6 cellular contexts compared by ENCODE assay signal in the genomic region with DNA sequence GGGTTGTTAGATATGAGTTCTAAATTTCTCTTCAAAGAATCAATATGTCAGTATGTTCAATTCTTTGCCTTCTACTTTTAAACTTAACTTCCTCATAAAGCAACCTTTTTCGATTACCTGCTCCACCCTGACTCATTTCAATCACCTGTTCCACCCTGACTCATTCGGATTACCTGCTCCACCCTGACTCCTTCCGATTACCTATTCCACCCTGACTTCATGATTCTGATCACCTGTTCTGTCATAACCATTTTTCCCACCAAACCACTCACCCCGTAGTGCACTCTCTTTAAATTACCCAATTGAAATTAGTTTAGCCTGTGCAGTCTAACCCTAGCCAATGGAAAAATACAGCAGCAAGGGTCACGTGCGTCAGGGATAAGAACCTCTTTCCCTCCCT. TPM values are rescaled to one million over a fixed set of nuclear protein-coding genes. Genes with fewer than 3 reads are reported as not detected.
DNase-seq lines count a peak whose midpoint lies in the region; ATAC-seq and TF ChIP-seq lines count a peak whose summit lies in the region.
"Not testable (repeated sequence)": the region's sequence is repeated elsewhere in the genome, so short reads cannot be mapped to it uniquely, and the experiment has no call there.

No MANE protein-coding gene starts in this region.

- not testable (repeated sequence) for H3K4me1 Mint-ChIP-seq in Caco-2 (ENCODE audit: low read depth, unreplicated experiment)
- peaks cover 63 to 78% (median 77%) of the 10 kb centered on the region in 3 donors for H3K4me1 Mint-ChIP-seq in IgD-negative memory B cell
- peaks cover 81% of the 10 kb centered on the region for H3K4me1 Mint-ChIP-seq in stimulated activated memory B cell treated with anti-CD40 and anti-IgM and Interleukin-4, amounts not matched to agents 10 μg/mL and 1 μg/mL and 100 μg/mL, for 72 hours

- not testable (repeated sequence) for H3K36me3 Mint-ChIP-seq in Caco-2 (ENCODE audit: insufficient read depth, unreplicated experiment)
- peaks cover 13% of the 10 kb centered on the region for H3K36me3 Mint-ChIP-seq in IgD-negative memory B cell
- H3K36me3 Mint-ChIP-seq in stimulated activated memory B cell treated with anti-CD40 and anti-IgM and Interleukin-4, amounts not matched to agents 10 μg/mL and 1 μg/mL and 100 μg/mL, for 72 hours: peaks cover 36% of the 10 kb centered on the region

- H3K36me3 ChIP-seq in Caco-2 (ENCODE audit: control insufficient read depth, insufficient read depth, low read length); mucosa of descending colon (ENCODE audit: low read depth): not testable (repeated sequence)

- H3K9me3 Mint-ChIP-seq in Caco-2 (ENCODE audit: unreplicated experiment); IgD-negative memory B cell; stimulated activated memory B cell treated with anti-CD40 and anti-IgM and Interleukin-4, amounts not matched to agents 10 μg/mL and 1 μg/mL and 100 μg/mL, for 72 hours: not testable (repeated sequence)

- TF ChIP-seq CTCF in Caco-2 (IDR thresholded peaks at IDR 0.05; ENCODE audit: insufficient read depth in 1 of 2, low read depth in 1 of 2, low read length in 1 of 2, severe bottlenecking in 1 of 2, unreplicated experiment in 1 of 2); VCaP (conservative IDR thresholded peaks at IDR 0.05); epithelial cell of esophagus (IDR thresholded peaks at IDR 0.05; ENCODE audit: insufficient read depth, low read depth, low read length, missing control alignments); mucosa of descending colon (IDR thresholded peaks at IDR 0.05): not testable (repeated sequence)

- not testable (repeated sequence) for H3K4me3 ChIP-seq in Caco-2 (ENCODE audit: low read depth, low read length); epithelial cell of esophagus (ENCODE audit: low read length); mucosa of descending colon

- H3K27me3 ChIP-seq in Caco-2 (replicated peaks; ENCODE audit: control insufficient read depth, insufficient read depth, low read length): not testable (repeated sequence)

- intact Hi-C loops in Caco-2 (cut with micrococcal nuclease; ENCODE audit: unreplicated experiment); mucosa of descending colon (cut with DNase I, micrococcal nuclease): not testable (repeated sequence)

- not testable (repeated sequence) for H3K27me3 Mint-ChIP-seq in Caco-2 (ENCODE audit: insufficient read depth, unreplicated experiment); IgD-negative memory B cell; stimulated activated memory B cell treated with anti-CD40 and anti-IgM and Interleukin-4, amounts not matched to agents 10 μg/mL and 1 μg/mL and 100 μg/mL, for 72 hours

- POLR2A ChIA-PET in Caco-2 (lab: Charles Lee): not testable (repeated sequence)

- H3K27ac ChIP-seq in VCaP: peak overlapping the region; percentile 75

- CTCF ChIA-PET in Caco-2 (lab: Charles Lee): not testable (repeated sequence)

- H3K27ac Mint-ChIP-seq in Caco-2 (ENCODE audit: unreplicated experiment): peak overlapping the region; percentile 5
- peak overlapping the region; percentile 78 to 96 (median 90) for H3K27ac Mint-ChIP-seq in IgD-negative memory B cell
- H3K27ac Mint-ChIP-seq in stimulated activated memory B cell treated with anti-CD40 and anti-IgM and Interleukin-4, amounts not matched to agents 10 μg/mL and 1 μg/mL and 100 μg/mL, for 72 hours: peak overlapping the region; percentile 73

- not testable (repeated sequence) for DNase-seq in Caco-2, mucosa of descending colon
- peak; percentile 27 for DNase-seq in epithelial cell of esophagus (ENCODE audit: low read depth)

- BruUV-seq in Caco-2 (replicated peaks; lab: Mats Ljungman, UMichigan): not testable (repeated sequence)

- not testable (repeated sequence) for H3K4me1 ChIP-seq in Caco-2; mucosa of descending colon (ENCODE audit: low read depth)

- H3K9me3 ChIP-seq in Caco-2, mucosa of descending colon: not testable (repeated sequence)

- peak; percentile 64 for ATAC-seq in mucosa of descending colon
- ATAC-seq in stimulated activated memory B cell treated with anti-CD40 and anti-IgM and Interleukin-4, amounts not matched to agents 10 μg/mL and 1 μg/mL and 100 μg/mL, for 72 hours: not testable (repeated sequence)

- H3K4me3 Mint-ChIP-seq in Caco-2 (ENCODE audit: unreplicated experiment); stimulated activated memory B cell treated with anti-CD40 and anti-IgM and Interleukin-4, amounts not matched to agents 10 μg/mL and 1 μg/mL and 100 μg/mL, for 72 hours: not testable (repeated sequence)
- H3K4me3 Mint-ChIP-seq in IgD-negative memory B cell: peak overlapping the region; percentile 42 to 86 (median 70)

RNA-seq across cellular contexts. Expression of gene MICU2, which starts 14.5 kb away (rescaled TPM):
- total RNA-seq in Caco-2 (2022) (43.1 and 47.6 TPM in 2 replicates), mucosa of descending colon (10 to 100 TPM; 34.4 to 47.5 (median 47.2) TPM)
- polyA plus RNA-seq in IgD-negative memory B cell: 53.3 TPM

Comparison
In these comparisons a context has a peak if more than half of its experiments do, and no peak if none do; other contexts are left out.
1. H3K27ac Mint-ChIP-seq: peak in every context shown above with its lines; median percentile 90 in IgD-negative memory B cell; 73 in stimulated activated memory B cell treated with anti-CD40 and anti-IgM and Interleukin-4, amounts not matched to agents 10 μg/mL and 1 μg/mL and 100 μg/mL, for 72 hours; 5 in Caco-2.